13 cellular contexts compared by ENCODE assay signal in the genomic region with DNA sequence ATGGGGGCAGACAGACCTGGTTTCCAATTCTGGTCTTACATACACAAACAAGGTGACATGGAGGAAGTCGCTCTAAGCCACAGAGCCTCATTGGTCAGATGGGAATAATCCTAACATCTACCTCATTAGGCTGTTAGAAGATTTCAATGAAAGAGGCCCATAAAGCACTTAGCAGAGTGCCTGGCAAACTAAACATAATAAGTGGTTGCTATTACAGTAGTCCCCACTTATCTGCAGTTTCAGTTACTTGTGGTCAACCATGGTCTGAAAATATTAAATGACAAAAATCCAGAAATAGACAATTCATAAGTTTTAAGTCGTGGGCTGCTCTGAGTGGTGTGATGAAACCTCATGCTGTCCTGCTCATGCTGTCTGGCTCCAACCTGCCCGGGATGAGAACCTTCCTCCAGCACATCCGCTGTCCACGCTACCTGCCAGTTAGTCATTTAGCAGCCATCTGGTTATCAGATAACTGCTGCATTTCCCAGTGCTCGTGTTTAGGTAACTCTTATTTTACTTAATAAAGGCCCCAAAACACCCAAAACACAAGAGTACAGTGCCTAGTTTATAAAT.
DNase-seq lines count a peak whose midpoint lies in the region; ATAC-seq and TF ChIP-seq lines count a peak whose summit lies in the region.
"Had no signal": no experiment of that assay in that cellular context is flagged by ENCODE, and none has a peak within 500 bp of the region (broad histone marks: within the 10 kb centered on the region; RNA-seq: fewer than 3 reads in every experiment).

No MANE protein-coding gene starts in this region.

- intact Hi-C loops in gastrocnemius medialis (cut with DNase I; ENCODE audit: low total_unique reads), result no loop called here

- no peak for ATAC-seq in gastrocnemius medialis
- ATAC-seq: HCT116 had no signal

- H3K9me3 ChIP-seq in WERI-Rb-1 (ENCODE audit: severe bottlenecking) (no peaks in the 10 kb centered on the region), gastrocnemius medialis (no peaks in the 10 kb centered on the region)

- DNase-seq in NCI-H1436 treated with DMSO at 0.1 percent for 48 hours (lab: John Stamatoyannopoulos, UW) (peak; percentile 33), NCI-H1436 (lab: John Stamatoyannopoulos, UW) (no peak), NCI-H748 (lab: John Stamatoyannopoulos, UW; ENCODE audit: unreplicated experiment) (peak; percentile 18), NCI-H748 treated with DMSO at 0.1 percent for 48 hours (lab: John Stamatoyannopoulos, UW) (no peak), NCI-H774 (lab: John Stamatoyannopoulos, UW) (peak; percentile 11), WERI-Rb-1 (no peak), gastrocnemius medialis (no peak)
- DNase-seq: ACHN; Calu3; CD4-positive, alpha-beta T cell; DMS153 had no signal

- H3K27ac ChIP-seq in WERI-Rb-1, result no peak overlapping the region
- H3K27ac ChIP-seq in gastrocnemius medialis, result no peak overlapping the region
- H3K27ac ChIP-seq: HL-60 had no signal

- TF ChIP-seq CTCF in WERI-Rb-1 (IDR thresholded peaks at IDR 0.05; ENCODE audit: low read depth, low read length), result no peak
- TF ChIP-seq CTCF in gastrocnemius medialis (IDR thresholded peaks at IDR 0.05 in 4 of 5, conservative IDR thresholded peaks at IDR 0.05 in 1 of 5), result no peak

- H3K36me3 ChIP-seq in WERI-Rb-1 (no peaks in the 10 kb centered on the region), gastrocnemius medialis (no peaks in the 10 kb centered on the region)

- TF ChIP-seq POLR2A in gastrocnemius medialis (IDR thresholded peaks at IDR 0.05), result no peak

- H3K4me3 ChIP-seq in WERI-Rb-1 (ENCODE audit: low read depth, low read length) (no peak overlapping the region), gastrocnemius medialis (no peak overlapping the region)

- no peaks in the 10 kb centered on the region for H3K4me1 ChIP-seq in gastrocnemius medialis

- in situ Hi-C loops in gastrocnemius medialis (cut with MboI; ENCODE audit: low sequenced_read_pairs in 4 of 4), result no loop called here

- H3K27me3 ChIP-seq in WERI-Rb-1 (ENCODE audit: insufficient read depth, low read depth, severe bottlenecking) (no peaks in the 10 kb centered on the region), gastrocnemius medialis (no peaks in the 10 kb centered on the region)

Comparison
In these comparisons a context has a peak if more than half of its experiments do, and no peak if none do; other contexts are left out.
1. DNase-seq: peak in NCI-H1436 treated with DMSO at 0.1 percent for 48 hours (single experiment), NCI-H748 (single experiment) and NCI-H774 (single experiment); none in NCI-H1436 (single experiment), NCI-H748 treated with DMSO at 0.1 percent for 48 hours (single experiment), WERI-Rb-1 (single experiment) and gastrocnemius medialis (0 of 2).